ENCODE assay signal across 8 cellular contexts in the genomic region with DNA sequence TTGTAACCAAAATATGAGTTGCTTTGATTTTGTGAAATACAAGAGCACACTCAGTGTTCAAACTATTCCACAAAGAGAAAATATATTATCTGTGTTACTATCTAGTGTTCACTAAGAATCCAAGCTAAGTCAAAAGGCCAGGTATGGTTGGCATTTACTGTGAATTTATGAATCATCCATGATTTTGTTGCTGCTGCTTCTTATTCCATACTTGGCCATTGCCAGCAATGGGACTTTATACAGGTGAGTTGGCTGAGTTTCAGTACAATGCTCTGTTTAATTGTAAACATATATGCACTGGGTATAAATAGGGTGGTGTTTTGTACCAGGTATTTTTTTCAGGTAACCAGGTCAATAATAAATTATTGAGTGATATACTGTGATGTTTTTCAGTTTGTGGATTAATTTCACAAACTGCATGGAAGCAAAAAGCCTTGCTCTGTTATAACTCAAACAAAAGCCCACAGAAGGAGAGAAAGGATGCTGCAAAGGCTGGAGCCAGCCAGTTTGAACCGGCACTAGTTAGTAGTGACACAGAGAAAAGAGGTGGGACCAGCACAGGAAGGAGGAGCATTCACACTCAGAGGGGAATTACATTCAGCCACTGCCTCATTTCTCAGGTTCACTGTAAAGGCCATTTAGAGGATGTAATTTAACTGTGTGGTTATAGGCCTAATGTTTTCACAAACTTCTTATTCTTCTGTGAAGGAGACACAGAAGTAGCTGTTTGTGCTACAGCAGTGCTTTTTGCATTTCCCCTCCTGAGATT.
A peak's percentile ranks its signal among the peaks of the same experiment; 100 is the strongest.
DNase-seq lines count a peak whose midpoint lies in the region; ATAC-seq and TF ChIP-seq lines count a peak whose summit lies in the region.

No MANE protein-coding gene starts in this region.

- no peak overlapping the region for H3K4me2 ChIP-seq in mammary epithelial cell (ENCODE audit: insufficient read depth, low read depth, low read length)

- H4K20me1 ChIP-seq in mammary epithelial cell (ENCODE audit: insufficient read depth, low read length), result no peaks in the 10 kb centered on the region

- H3K79me2 ChIP-seq in mammary epithelial cell (ENCODE audit: insufficient read depth, low read length), result no peaks in the 10 kb centered on the region

- no peak for TF ChIP-seq CTCF in mammary epithelial cell (conservative IDR thresholded peaks at IDR 0.05 in 1 of 2, IDR thresholded peaks at IDR 0.05 in 1 of 2; ENCODE audit: extremely low read depth in 1 of 2, insufficient read depth in 1 of 2, low read depth in 1 of 2, low read length in 2 of 2)
- no peak for TF ChIP-seq CTCF in gastrocnemius medialis (IDR thresholded peaks at IDR 0.05 in 4 of 5, conservative IDR thresholded peaks at IDR 0.05 in 1 of 5)

- H2AFZ ChIP-seq in mammary epithelial cell (ENCODE audit: low read depth, low read length), result peak overlapping the region; percentile 30

- H3K9me3 ChIP-seq in mammary epithelial cell (replicated peaks; ENCODE audit: insufficient read depth, low read length) (no peaks in the 10 kb centered on the region), gastrocnemius medialis (no peaks in the 10 kb centered on the region)

- H3K27ac ChIP-seq in mammary epithelial cell (ENCODE audit: insufficient read depth, low read depth, low read length) (no peak overlapping the region), gastrocnemius medialis (no peak overlapping the region)

- H3K36me3 ChIP-seq in mammary epithelial cell (ENCODE audit: insufficient read depth, low read length), result no peaks in the 10 kb centered on the region
- no peaks in the 10 kb centered on the region for H3K36me3 ChIP-seq in gastrocnemius medialis

- ATAC-seq in HG03103 (IDR thresholded peaks at IDR 0.05; ENCODE audit: low read depth, unreplicated experiment) (peak; percentile 100), gastrocnemius medialis (no peak)

- in situ Hi-C loops in mammary epithelial cell (cut with MboI; ENCODE audit: low sequenced_read_pairs in 2 of 2) (loop anchor here in 1 of 2 donors (25.0 kb wide), 2 partner anchors 147 to 447 kb away; a partner anchor contains a TSS), gastrocnemius medialis (cut with MboI; ENCODE audit: low sequenced_read_pairs in 4 of 4) (loop anchor here in 2 of 4 donors (25.0 kb wide), 1 partner anchor 147 kb away; no protein-coding TSS in a partner anchor)

- 20% methylated on average over 1 of the region's 1 CpG for WGBS in mammary epithelial cell (ENCODE audit: low coverage, missing lambda C conversion rate)

- peaks cover 12% of the 10 kb centered on the region for H3K4me1 ChIP-seq in mammary epithelial cell (ENCODE audit: insufficient read depth, low read length)
- no peaks in the 10 kb centered on the region for H3K4me1 ChIP-seq in gastrocnemius medialis

- H3K4me3 ChIP-seq in mammary epithelial cell (replicated peaks in 1 of 3; ENCODE audit: insufficient read depth in 1 of 3, low read depth in 2 of 3, low read length in 3 of 3) (no peak overlapping the region), gastrocnemius medialis (no peak overlapping the region)

- CTCF ChIA-PET in mammary epithelial cell (lab: Charles Lee; ENCODE audit: low non-redundant PET), result no interaction called here

- BruUV-seq in mammary epithelial cell (replicated peaks; lab: Mats Ljungman, UMichigan), result no TSS peak

- intact Hi-C loops in mammary epithelial cell (cut with micrococcal nuclease) (no loop called here), gastrocnemius medialis (cut with DNase I; ENCODE audit: low total_unique reads) (no loop called here)

- no peak for TF ChIP-seq POLR2A in gastrocnemius medialis (IDR thresholded peaks at IDR 0.05)

- dilution Hi-C loops in mammary epithelial cell (cut with HindIII; ENCODE audit: low sequenced_read_pairs), result no loop called here

- H3K9ac ChIP-seq in mammary epithelial cell (ENCODE audit: insufficient read depth, low read length), result no peak overlapping the region

- no peaks in the 10 kb centered on the region for H3K27me3 ChIP-seq in mammary epithelial cell (ENCODE audit: insufficient read depth, low read length)
- no peaks in the 10 kb centered on the region for H3K27me3 ChIP-seq in gastrocnemius medialis

- peak; percentile 12 for DNase-seq in COLO829 (ENCODE audit: low spot score)
- DNase-seq in GM19240 (ENCODE audit: insufficient read length, low spot score), result peak; percentile 11
- DNase-seq in NCI-H748 (lab: John Stamatoyannopoulos, UW; ENCODE audit: unreplicated experiment), result peak; percentile 92
- peak; percentile 56 for DNase-seq in mammary epithelial cell
- peak; percentile 41 for DNase-seq in myocyte (ENCODE audit: low read depth)
- DNase-seq in HuH-7.5 (ENCODE audit: low spot score), result no peak
- no peak for DNase-seq in gastrocnemius medialis

Comparison
In these comparisons a context has a peak if more than half of its experiments do, and no peak if none do; other contexts are left out.
1. DNase-seq: peak in COLO829 (single experiment), GM19240 (single experiment), NCI-H748 (single experiment), mammary epithelial cell (single experiment) and myocyte (single experiment); none in HuH-7.5 (single experiment) and gastrocnemius medialis (0 of 2).